Comparison of ENCODE assay signal across 8 cellular contexts in genomic region chr2:95401480-95401879, GRCh38. TPM values are rescaled to one million over a fixed set of nuclear protein-coding genes. Genes with fewer than 3 reads are reported as not detected.
A peak's percentile ranks its signal among the peaks of the same experiment; 100 is the strongest.
DNase-seq lines count a peak whose midpoint lies in the region; ATAC-seq and TF ChIP-seq lines count a peak whose summit lies in the region.

No MANE protein-coding gene starts in this region.

- intact Hi-C loops in activated CD4-positive, alpha-beta T cell treated with anti-CD3 and anti-CD28 coated beads for 36 hours (cut with DNase I, micrococcal nuclease), result loop anchor here in 1 of 2 experiments (5.0 kb wide), 2 partner anchors 126 to 326 kb away; no protein-coding TSS in a partner anchor
- intact Hi-C loops in stomach (cut with DNase I; ENCODE audit: low total_unique reads), result no loop called here

- no peak for TF ChIP-seq POLR2A in stomach (IDR thresholded peaks at IDR 0.05)

- CTCF ChIA-PET in activated CD4-positive, alpha-beta T cell treated with anti-CD3 and anti-CD28 coated beads for 36 hours (lab: Charles Lee), result interaction anchor here (0.6 to 2.4 kb wide), 4 partner anchors 12 to 56 kb away, joined by 3 to 15 read pairs (median 6); no protein-coding TSS in a partner anchor

- TF ChIP-seq CTCF in stomach (IDR thresholded peaks at IDR 0.05), result no peak

- ATAC-seq in activated CD4-positive, alpha-beta T cell treated with anti-CD3 and anti-CD28 coated beads for 36 hours, result no peak
- no peak for ATAC-seq in activated naive CD4-positive, alpha-beta T cell treated with anti-CD3 and anti-CD28 coated beads, Interleukin-2, amount 50 U/mL, for 72 hours
- ATAC-seq in GM21390 (IDR thresholded peaks at IDR 0.05; ENCODE audit: unreplicated experiment) (no peak), GM18498 (IDR thresholded peaks at IDR 0.05; ENCODE audit: unreplicated experiment) (no peak)

- H3K9me3 ChIP-seq in stomach, result no peaks in the 10 kb centered on the region

- H3K27ac Mint-ChIP-seq in activated CD4-positive, alpha-beta T cell treated with anti-CD3 and anti-CD28 coated beads for 36 hours, result peak overlapping the region; percentile 95
- peak overlapping the region; percentile 96 for H3K27ac Mint-ChIP-seq in activated naive CD4-positive, alpha-beta T cell treated with anti-CD3 and anti-CD28 coated beads, Interleukin-2, amount 50 U/mL, for 72 hours
- peak overlapping the region; percentile 91 to 97 (median 94) for H3K27ac Mint-ChIP-seq in immature natural killer cell

- H3K4me1 ChIP-seq in stomach, result peaks cover 18 to 34% (median 28%) of the 10 kb centered on the region in 4 donors

- H3K36me3 Mint-ChIP-seq in activated CD4-positive, alpha-beta T cell treated with anti-CD3 and anti-CD28 coated beads for 36 hours (ENCODE audit: low read depth), result no peaks in the 10 kb centered on the region
- peaks cover 0 to 17% of the 10 kb centered on the region in 2 donors for H3K36me3 Mint-ChIP-seq in activated naive CD4-positive, alpha-beta T cell treated with anti-CD3 and anti-CD28 coated beads, Interleukin-2, amount 50 U/mL, for 72 hours
- H3K36me3 Mint-ChIP-seq in immature natural killer cell, result no peaks in the 10 kb centered on the region

- no peaks in the 10 kb centered on the region for H3K27me3 Mint-ChIP-seq in activated CD4-positive, alpha-beta T cell treated with anti-CD3 and anti-CD28 coated beads for 36 hours
- peaks cover 0 to 4% (median 2%) of the 10 kb centered on the region in 3 donors for H3K27me3 Mint-ChIP-seq in immature natural killer cell (ENCODE audit: low read depth in 3 of 3)

- H3K4me3 Mint-ChIP-seq in activated CD4-positive, alpha-beta T cell treated with anti-CD3 and anti-CD28 coated beads for 36 hours, result peak overlapping the region; percentile 91
- H3K4me3 Mint-ChIP-seq in immature natural killer cell, result peak overlapping the region; percentile 96 to 99 (median 97)

- peaks cover 16% of the 10 kb centered on the region for H3K4me1 Mint-ChIP-seq in activated CD4-positive, alpha-beta T cell treated with anti-CD3 and anti-CD28 coated beads for 36 hours
- peaks cover 28 to 31% of the 10 kb centered on the region in 2 donors for H3K4me1 Mint-ChIP-seq in immature natural killer cell

- no peak for DNase-seq in activated CD4-positive, alpha-beta T cell treated with anti-CD3 and anti-CD28 coated beads for 36 hours
- no peak for DNase-seq in activated CD4-positive, alpha-beta T cell treated with anti-CD3 and anti-CD28 coated beads for 48 hours
- no peak for DNase-seq in activated naive CD4-positive, alpha-beta T cell treated with anti-CD3 and anti-CD28 coated beads, Interleukin-2, amount 50 U/mL, for 72 hours (ENCODE audit: low spot score in 2 of 2)
- no peak for DNase-seq in immature natural killer cell
- no peak for DNase-seq in stomach
- DNase-seq in RPMI8226, result no peak

- 58 to 61% (median 59%) methylated on average over 9 of the region's 9 CpGs for WGBS in stomach, 5 donors

- H3K27me3 ChIP-seq in stomach, result no peaks in the 10 kb centered on the region

- peak overlapping the region in 1 of 5 donors; percentile 88 for H3K27ac ChIP-seq in stomach

- H3K4me3 ChIP-seq in stomach, result peak overlapping the region; percentile 82 to 94 (median 92)

- no peaks in the 10 kb centered on the region for H3K9me3 Mint-ChIP-seq in activated CD4-positive, alpha-beta T cell treated with anti-CD3 and anti-CD28 coated beads for 36 hours (ENCODE audit: low read depth)
- no peaks in the 10 kb centered on the region for H3K9me3 Mint-ChIP-seq in activated naive CD4-positive, alpha-beta T cell treated with anti-CD3 and anti-CD28 coated beads, Interleukin-2, amount 50 U/mL, for 72 hours
- H3K9me3 Mint-ChIP-seq in immature natural killer cell, result no peaks in the 10 kb centered on the region

- H3K36me3 ChIP-seq in stomach, result no peaks in the 10 kb centered on the region

- POLR2A ChIA-PET in activated CD4-positive, alpha-beta T cell treated with anti-CD3 and anti-CD28 coated beads for 36 hours (lab: Charles Lee), result interaction anchor here (0.6 kb wide), 1 partner anchor 934 kb away, joined by 3 read pairs; the partner anchor contains the start of gene NCAPH

- no peak for TF ChIP-seq EP300 in stomach (IDR thresholded peaks at IDR 0.05)

RNA-seq across cellular contexts. Expression of gene FAHD2A, which starts 1.0 kb away (rescaled TPM):
- total RNA-seq in activated CD4-positive, alpha-beta T cell treated with anti-CD3 and anti-CD28 coated beads for 36 hours, result 10 to 100 TPM; 37.9 to 41.2 TPM
- total RNA-seq in activated naive CD4-positive, alpha-beta T cell treated with anti-CD3 and anti-CD28 coated beads, Interleukin-2, amount 50 U/mL, for 72 hours, result 10 to 100 TPM; 31.0 to 39.8 TPM
- 10 to 100 TPM; 12.6 to 24.3 (median 15.1) TPM for polyA plus RNA-seq in immature natural killer cell
- 10 to 100 TPM; 11.7 to 40.7 (median 14.3) TPM for total RNA-seq in stomach
- 10 to 100 TPM; 26.2 to 31.1 (median 26.6) TPM for polyA plus RNA-seq in stomach
